Comparison of ENCODE assay signal across 8 cellular contexts in the genomic region with DNA sequence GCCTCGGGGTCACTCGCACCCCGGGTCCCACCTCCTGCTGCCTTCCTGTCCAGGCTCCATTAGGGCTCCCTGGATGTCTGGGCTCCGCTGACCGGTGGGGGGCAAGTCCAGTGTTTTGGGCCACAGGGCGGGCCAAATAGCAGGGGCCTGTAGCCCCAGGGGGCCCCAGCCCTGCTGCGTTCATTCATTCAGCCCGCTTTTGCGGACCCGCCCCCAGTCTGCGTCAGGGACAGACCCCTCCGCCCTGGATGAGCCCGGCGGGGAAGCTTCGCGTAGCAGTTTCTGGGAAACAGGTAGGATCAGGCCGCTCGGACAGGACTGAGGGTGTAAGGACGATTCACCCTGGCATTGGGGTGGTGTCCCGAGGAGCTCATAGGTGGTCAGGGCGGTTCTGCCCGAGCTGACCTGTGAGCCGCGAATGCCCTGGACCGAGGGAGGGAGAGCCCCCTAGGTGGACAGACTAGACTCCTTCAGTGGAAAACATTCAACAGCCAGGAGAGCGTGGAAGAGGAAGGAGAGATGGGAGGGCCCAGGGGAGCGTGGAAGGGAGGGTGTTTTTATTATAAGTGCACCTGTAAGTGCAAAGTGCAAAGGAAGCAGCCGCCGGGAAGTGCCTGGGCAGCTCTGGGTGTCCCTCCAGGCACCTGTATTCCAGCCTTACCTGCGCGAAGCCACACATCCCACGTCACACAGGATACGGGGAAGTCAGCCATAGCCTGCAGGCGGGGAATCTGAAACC.
DNase-seq lines count a peak whose midpoint lies in the region; ATAC-seq lines count a peak whose summit lies in the region.

No MANE protein-coding gene starts in this region.

- DNase-seq in NCI-H2029 treated with DMSO at 0.1 percent for 48 hours (lab: John Stamatoyannopoulos, UW) (peak; percentile 48), NCI-H2029 (lab: John Stamatoyannopoulos, UW) (no peak), NCI-H2171 treated with DMSO at 0.1 percent for 48 hours (lab: John Stamatoyannopoulos, UW) (peak; percentile 33), foreskin melanocyte (no peak)

- H3K9me3 ChIP-seq in iPS-15b (ENCODE audit: control insufficient read depth, insufficient read depth, low read length) = no peaks in the 10 kb centered on the region

- peak overlapping the region; percentile 61 for H3K9ac ChIP-seq in iPS-15b (ENCODE audit: low read depth, low read length)

- H3K36me3 ChIP-seq in iPS-15b (ENCODE audit: control insufficient read depth, insufficient read depth, low read length) = no peaks in the 10 kb centered on the region

- H3K27me3 ChIP-seq in iPS-15b (ENCODE audit: control insufficient read depth, insufficient read depth, low read length) = peaks cover 8% of the 10 kb centered on the region

- peak; percentile 21 for ATAC-seq in HG02623 (IDR thresholded peaks at IDR 0.05; ENCODE audit: unreplicated experiment)

- peak overlapping the region; percentile 90 for H3K27ac ChIP-seq in angular gyrus (ENCODE audit: low read depth, low read length)
- H3K27ac ChIP-seq in skin epidermis = peak overlapping the region; percentile 53 to 96 (median 87)

- H3K4me3 ChIP-seq in iPS-15b (ENCODE audit: low read depth, low read length) = peak overlapping the region; percentile 84
- H3K4me3 ChIP-seq in skin epidermis = peak overlapping the region; percentile 62 to 95 (median 85)

- peaks cover 5% of the 10 kb centered on the region for H3K4me1 ChIP-seq in iPS-15b (ENCODE audit: control insufficient read depth, insufficient read depth, low read length)

Comparison
In these comparisons a context has a peak if more than half of its experiments do, and no peak if none do; other contexts are left out.
1. DNase-seq: peak in NCI-H2029 treated with DMSO at 0.1 percent for 48 hours (single experiment) and NCI-H2171 treated with DMSO at 0.1 percent for 48 hours (single experiment); none in NCI-H2029 (single experiment) and foreskin melanocyte (single experiment).